1 cellular context compared by ENCODE assay signal in the genomic region with DNA sequence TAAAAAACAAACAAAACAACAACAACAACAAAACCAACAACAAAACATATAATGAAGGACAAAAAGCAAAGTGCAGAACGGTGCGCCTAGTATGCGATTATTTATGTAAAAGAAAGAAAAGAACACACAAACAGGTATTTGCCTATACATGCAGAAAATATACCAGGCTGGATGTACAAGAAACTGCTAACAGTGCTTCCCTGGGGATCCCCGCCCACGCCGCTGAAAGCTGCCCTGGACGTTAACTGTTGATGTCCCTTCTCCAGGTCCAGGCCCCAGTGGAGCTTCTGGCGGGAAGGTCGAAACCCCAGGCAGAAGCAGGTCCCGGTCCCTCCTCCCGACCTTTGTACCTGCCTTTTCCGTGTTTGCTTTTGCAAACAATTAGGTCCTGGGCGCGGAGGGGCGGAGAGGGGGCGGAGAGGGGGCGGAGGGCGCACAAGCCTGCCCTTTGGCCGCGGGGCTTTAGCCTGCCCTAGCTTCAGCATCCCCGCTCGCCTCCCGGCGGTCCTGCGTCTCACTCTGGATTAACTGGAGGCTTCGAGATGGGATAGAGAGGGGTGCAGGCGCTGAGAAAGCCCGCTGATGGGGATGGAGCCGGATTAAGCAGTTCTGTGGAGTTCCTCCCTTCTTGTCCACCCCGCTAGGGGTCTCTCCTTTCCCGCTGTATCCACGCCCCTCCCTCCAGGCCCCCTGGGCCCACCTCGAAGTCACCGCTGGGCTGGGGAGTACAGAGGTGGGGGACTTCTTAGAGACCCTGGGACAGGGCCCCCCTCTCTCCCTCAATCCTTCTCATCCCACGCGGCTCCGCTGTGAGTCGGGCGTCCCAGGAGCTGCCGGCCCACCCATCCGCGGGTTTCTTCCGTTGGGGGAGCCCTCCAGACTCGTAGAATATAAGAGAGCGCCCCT.
TF ChIP-seq lines count a peak whose summit lies in the region.

No MANE protein-coding gene starts in this region.

TF ChIP-seq in HepG2, 621 proteins besides CTCF, POLR2A, EP300 and RAD21 (continued from another document and continues in another):
- TF ChIP-seq HNRNPH1 (optimal IDR thresholded peaks at IDR 0.05; ENCODE audit: low read depth, low read length) (no peak), ZNF737 (CRISPR knock-in tag; IDR thresholded peaks at IDR 0.05; ENCODE audit: borderline replicate concordance) (no peak), ZNF746 (CRISPR knock-in tag; IDR thresholded peaks at IDR 0.05) (peak; percentile 98), ATF3 (CRISPR knock-in tag; IDR thresholded peaks at IDR 0.05) (peak; percentile 49; the same call in 1 of the 2 replicates), ZNF629 (CRISPR knock-in tag; conservative IDR thresholded peaks at IDR 0.05) (peak; percentile 67), ZFP82 (CRISPR knock-in tag; IDR thresholded peaks at IDR 0.05; ENCODE audit: borderline replicate concordance) (0 out of 2 replicates have a peak, but pooled peaks have one; percentile 79), GATA4 (IDR thresholded peaks at IDR 0.05; ENCODE audit: borderline replicate concordance, low read depth) (peak; percentile 81), HDAC2 (CRISPR knock-in tag; IDR thresholded peaks at IDR 0.05) (peak; percentile 96), ZNF160 (CRISPR knock-in tag; IDR thresholded peaks at IDR 0.05) (peak; percentile 66; the same call in 1 of the 2 replicates), RBM22 (optimal IDR thresholded peaks at IDR 0.05; ENCODE audit: low read length) (no peak), SIX4 (CRISPR knock-in tag; IDR thresholded peaks at IDR 0.05) (peak; percentile 71), SRF (IDR thresholded peaks at IDR 0.05; ENCODE audit: low read depth, low read length) (peak; percentile 37; the same call in 1 of the 2 replicates), ZNF382 (CRISPR knock-in tag; IDR thresholded peaks at IDR 0.05; ENCODE audit: borderline replicate concordance) (no peak), E2F2 (CRISPR knock-in tag; IDR thresholded peaks at IDR 0.05; ENCODE audit: borderline replicate concordance) (peak; percentile 52; the same call in 1 of the 2 replicates), ZNF20 (CRISPR knock-in tag; IDR thresholded peaks at IDR 0.05) (no peak), ONECUT2 (CRISPR knock-in tag; IDR thresholded peaks at IDR 0.05) (peak; percentile 48; the same call in 1 of the 2 replicates), ZNF839 (CRISPR knock-in tag; IDR thresholded peaks at IDR 0.05; ENCODE audit: borderline replicate concordance) (no peak), NAIF1 (CRISPR knock-in tag; IDR thresholded peaks at IDR 0.05; ENCODE audit: borderline replicate concordance) (peak; percentile 67; the same call in 1 of the 2 replicates), ADNP (CRISPR knock-in tag; IDR thresholded peaks at IDR 0.05) (no peak), ZNF776 (CRISPR knock-in tag; IDR thresholded peaks at IDR 0.05) (0 out of 2 replicates have a peak, but pooled peaks have one; percentile 30), GRHL1 (CRISPR knock-in tag; conservative IDR thresholded peaks at IDR 0.05) (no peak), CCAR2 (optimal IDR thresholded peaks at IDR 0.05; ENCODE audit: low read depth, low read length) (no peak), ZNF430 (CRISPR knock-in tag; IDR thresholded peaks at IDR 0.05) (peak; percentile 99), HBP1 (CRISPR knock-in tag; IDR thresholded peaks at IDR 0.05; ENCODE audit: low read depth) (no peak; the same call in 1 of the 2 replicates), ARNTL (CRISPR knock-in tag; IDR thresholded peaks at IDR 0.05) (peak; percentile 76), MED8 (CRISPR knock-in tag; IDR thresholded peaks at IDR 0.05; ENCODE audit: insufficient replicate concordance) (peak; percentile 60), ZNF660 (CRISPR knock-in tag; IDR thresholded peaks at IDR 0.05; ENCODE audit: borderline replicate concordance, low read depth) (no peak), CHD4 (IDR thresholded peaks at IDR 0.05; ENCODE audit: borderline replicate concordance, low read length) (peak; percentile 92; the same call in 1 of the 2 replicates), SMAD3 (CRISPR knock-in tag; IDR thresholded peaks at IDR 0.05) (peak; percentile 90), SYNCRIP (IDR thresholded peaks at IDR 0.05; ENCODE audit: insufficient read depth, low read depth, low read length) (no peak), NCOA2 (CRISPR knock-in tag; IDR thresholded peaks at IDR 0.05) (peak; percentile 88), FOXK2 (IDR thresholded peaks at IDR 0.05) (no peak; the same call in 1 of the 2 replicates), ZHX2 (IDR thresholded peaks at IDR 0.05; ENCODE audit: low read depth) (peak; percentile 66; the same call in 1 of the 2 replicates), ZHX2 (CRISPR knock-in tag; IDR thresholded peaks at IDR 0.05; ENCODE audit: borderline replicate concordance) (no peak), DNMT1 (CRISPR knock-in tag; IDR thresholded peaks at IDR 0.05) (no peak)
- TF ChIP-seq, protein P1, sequence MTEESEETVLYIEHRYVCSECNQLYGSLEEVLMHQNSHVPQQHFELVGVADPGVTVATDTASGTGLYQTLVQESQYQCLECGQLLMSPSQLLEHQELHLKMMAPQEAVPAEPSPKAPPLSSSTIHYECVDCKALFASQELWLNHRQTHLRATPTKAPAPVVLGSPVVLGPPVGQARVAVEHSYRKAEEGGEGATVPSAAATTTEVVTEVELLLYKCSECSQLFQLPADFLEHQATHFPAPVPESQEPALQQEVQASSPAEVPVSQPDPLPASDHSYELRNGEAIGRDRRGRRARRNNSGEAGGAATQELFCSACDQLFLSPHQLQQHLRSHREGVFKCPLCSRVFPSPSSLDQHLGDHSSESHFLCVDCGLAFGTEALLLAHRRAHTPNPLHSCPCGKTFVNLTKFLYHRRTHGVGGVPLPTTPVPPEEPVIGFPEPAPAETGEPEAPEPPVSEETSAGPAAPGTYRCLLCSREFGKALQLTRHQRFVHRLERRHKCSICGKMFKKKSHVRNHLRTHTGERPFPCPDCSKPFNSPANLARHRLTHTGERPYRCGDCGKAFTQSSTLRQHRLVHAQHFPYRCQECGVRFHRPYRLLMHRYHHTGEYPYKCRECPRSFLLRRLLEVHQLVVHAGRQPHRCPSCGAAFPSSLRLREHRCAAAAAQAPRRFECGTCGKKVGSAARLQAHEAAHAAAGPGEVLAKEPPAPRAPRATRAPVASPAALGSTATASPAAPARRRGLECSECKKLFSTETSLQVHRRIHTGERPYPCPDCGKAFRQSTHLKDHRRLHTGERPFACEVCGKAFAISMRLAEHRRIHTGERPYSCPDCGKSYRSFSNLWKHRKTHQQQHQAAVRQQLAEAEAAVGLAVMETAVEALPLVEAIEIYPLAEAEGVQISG (CRISPR knock-in tag; IDR thresholded peaks at IDR 0.05), result peak; percentile 83
- TF ChIP-seq, protein P2, sequence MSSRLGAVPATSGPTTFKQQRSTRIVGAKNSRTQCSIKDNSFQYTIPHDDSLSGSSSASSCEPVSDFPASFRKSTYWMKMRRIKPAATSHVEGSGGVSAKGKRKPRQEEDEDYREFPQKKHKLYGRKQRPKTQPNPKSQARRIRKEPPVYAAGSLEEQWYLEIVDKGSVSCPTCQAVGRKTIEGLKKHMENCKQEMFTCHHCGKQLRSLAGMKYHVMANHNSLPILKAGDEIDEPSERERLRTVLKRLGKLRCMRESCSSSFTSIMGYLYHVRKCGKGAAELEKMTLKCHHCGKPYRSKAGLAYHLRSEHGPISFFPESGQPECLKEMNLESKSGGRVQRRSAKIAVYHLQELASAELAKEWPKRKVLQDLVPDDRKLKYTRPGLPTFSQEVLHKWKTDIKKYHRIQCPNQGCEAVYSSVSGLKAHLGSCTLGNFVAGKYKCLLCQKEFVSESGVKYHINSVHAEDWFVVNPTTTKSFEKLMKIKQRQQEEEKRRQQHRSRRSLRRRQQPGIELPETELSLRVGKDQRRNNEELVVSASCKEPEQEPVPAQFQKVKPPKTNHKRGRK (CRISPR knock-in tag; IDR thresholded peaks at IDR 0.05), result 0 out of 2 replicates have a peak, but pooled peaks have one; percentile 19
- TF ChIP-seq, protein P3, sequence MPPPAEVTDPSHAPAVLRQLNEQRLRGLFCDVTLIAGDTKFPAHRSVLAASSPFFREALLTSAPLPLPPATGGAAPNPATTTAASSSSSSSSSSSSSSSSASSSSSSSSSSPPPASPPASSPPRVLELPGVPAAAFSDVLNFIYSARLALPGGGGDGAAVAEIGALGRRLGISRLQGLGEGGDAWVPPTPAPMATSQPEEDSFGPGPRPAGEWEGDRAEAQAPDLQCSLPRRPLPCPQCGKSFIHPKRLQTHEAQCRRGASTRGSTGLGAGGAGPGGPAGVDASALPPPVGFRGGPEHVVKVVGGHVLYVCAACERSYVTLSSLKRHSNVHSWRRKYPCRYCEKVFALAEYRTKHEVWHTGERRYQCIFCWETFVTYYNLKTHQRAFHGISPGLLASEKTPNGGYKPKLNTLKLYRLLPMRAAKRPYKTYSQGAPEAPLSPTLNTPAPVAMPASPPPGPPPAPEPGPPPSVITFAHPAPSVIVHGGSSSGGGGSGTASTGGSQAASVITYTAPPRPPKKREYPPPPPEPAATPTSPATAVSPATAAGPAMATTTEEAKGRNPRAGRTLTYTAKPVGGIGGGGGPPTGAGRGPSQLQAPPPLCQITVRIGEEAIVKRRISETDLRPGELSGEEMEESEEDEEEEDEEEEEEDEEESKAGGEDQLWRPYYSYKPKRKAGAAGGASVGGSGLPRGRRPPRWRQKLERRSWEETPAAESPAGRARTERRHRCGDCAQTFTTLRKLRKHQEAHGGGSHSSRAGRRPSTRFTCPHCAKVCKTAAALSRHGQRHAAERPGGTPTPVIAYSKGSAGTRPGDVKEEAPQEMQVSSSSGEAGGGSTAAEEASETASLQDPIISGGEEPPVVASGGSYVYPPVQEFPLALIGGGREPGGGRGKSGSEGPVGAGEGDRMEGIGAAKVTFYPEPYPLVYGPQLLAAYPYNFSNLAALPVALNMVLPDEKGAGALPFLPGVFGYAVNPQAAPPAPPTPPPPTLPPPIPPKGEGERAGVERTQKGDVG (CRISPR knock-in tag; IDR thresholded peaks at IDR 0.05; ENCODE audit: borderline replicate concordance), result peak; percentile 87; the same call in 1 of the 2 replicates
